1 cellular context compared by ENCODE assay signal in the genomic region with DNA sequence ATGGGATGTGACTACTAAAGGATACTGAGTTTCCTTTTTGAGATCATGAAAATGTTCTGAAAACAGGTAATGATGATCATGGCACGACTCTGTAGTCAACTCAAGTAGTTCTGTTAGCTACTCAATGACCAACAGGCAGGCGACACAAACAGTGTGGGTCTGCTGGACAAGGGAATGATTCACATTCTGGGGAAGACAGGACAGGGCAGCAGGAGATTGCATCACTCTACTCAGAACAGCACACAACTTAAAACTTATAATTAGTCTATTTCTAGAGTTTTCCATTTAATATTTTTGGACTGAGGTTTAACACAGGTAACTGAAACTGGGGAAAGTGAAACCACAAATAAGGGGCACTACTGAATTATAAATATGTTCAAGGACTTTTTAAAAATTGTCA.
TF ChIP-seq lines count a peak whose summit lies in the region.

No MANE protein-coding gene starts in this region.

TF ChIP-seq in HCT116, 20 proteins besides CTCF, POLR2A, EP300 and RAD21 (continued from another document):
- TF ChIP-seq ELF1 (IDR thresholded peaks at IDR 0.05; ENCODE audit: borderline replicate concordance, low read depth) (no peak), ZNF274 (IDR thresholded peaks at IDR 0.05; ENCODE audit: low read depth, low read length) (no peak), SP1 (IDR thresholded peaks at IDR 0.05; ENCODE audit: low read depth) (peak; percentile 17; the same call in 1 of the 2 replicates), CEBPB (IDR thresholded peaks at IDR 0.05; ENCODE audit: low read depth) (peak; percentile 80), YY1 (IDR thresholded peaks at IDR 0.05; ENCODE audit: extremely low read depth, insufficient replicate concordance, low read depth, low read length) (no peak), TCF7L2 (IDR thresholded peaks at IDR 0.05; ENCODE audit: borderline replicate concordance, extremely low read depth, insufficient read depth, insufficient read length) (no peak)
- TF ChIP-seq, protein P1, sequence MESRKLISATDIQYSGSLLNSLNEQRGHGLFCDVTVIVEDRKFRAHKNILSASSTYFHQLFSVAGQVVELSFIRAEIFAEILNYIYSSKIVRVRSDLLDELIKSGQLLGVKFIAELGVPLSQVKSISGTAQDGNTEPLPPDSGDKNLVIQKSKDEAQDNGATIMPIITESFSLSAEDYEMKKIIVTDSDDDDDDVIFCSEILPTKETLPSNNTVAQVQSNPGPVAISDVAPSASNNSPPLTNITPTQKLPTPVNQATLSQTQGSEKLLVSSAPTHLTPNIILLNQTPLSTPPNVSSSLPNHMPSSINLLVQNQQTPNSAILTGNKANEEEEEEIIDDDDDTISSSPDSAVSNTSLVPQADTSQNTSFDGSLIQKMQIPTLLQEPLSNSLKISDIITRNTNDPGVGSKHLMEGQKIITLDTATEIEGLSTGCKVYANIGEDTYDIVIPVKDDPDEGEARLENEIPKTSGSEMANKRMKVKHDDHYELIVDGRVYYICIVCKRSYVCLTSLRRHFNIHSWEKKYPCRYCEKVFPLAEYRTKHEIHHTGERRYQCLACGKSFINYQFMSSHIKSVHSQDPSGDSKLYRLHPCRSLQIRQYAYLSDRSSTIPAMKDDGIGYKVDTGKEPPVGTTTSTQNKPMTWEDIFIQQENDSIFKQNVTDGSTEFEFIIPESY (IDR thresholded peaks at IDR 0.05; ENCODE audit: extremely low read depth, insufficient replicate concordance, low read length), result no peak
